8 cellular contexts compared by ENCODE assay signal in the genomic region with DNA sequence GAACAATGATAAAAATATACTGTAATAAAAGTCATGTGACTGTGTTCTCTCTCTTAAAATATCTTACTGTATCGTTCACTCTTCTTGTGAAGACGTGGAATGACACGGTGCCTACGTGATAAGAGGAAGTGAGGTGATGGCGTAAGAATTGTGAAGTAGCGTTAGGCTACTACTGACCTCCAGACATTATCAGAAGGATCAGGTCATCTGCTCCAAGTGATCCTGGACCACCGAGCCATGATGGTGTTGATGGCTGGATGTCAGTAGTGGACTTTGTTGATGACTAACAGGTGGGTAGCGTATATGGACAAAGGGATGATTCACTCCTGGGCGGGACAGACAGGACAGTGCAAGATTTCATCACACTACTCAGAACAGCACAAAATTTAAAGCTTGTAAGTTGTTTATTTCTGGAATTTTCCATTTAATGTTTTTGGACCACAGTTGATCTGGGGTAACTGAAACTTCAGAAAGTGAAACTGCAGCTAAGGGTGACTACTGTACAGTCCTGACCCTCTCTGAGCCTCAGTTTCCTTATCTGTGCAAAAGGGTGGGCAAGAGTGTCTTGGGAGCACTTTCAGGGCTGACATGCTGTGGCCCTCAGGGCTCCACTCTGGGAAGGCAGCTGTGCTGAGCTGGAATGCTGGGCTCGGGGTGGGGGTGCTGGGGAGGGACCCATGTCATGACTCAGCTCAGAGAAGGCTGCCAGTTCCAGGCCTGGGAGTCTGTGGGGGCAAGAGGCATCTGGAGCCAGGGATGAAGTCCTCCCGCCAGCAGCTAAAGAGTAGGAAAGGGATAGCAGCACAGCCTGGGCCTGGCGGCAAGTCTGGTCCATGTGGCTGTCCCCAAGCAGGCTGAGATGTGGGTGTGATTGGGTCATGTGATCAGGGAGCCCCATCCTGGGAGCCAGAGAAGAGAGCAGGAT.
A peak's percentile ranks its signal among the peaks of the same experiment; 100 is the strongest.
DNase-seq lines count a peak whose midpoint lies in the region; TF ChIP-seq lines count a peak whose summit lies in the region.

No MANE protein-coding gene starts in this region.

- DNase-seq in AML-193 (lab: John Stamatoyannopoulos, UW): peak; percentile 11 to 26
- peak; percentile 90 for DNase-seq in epithelial cell of esophagus (ENCODE audit: low read depth)
- DNase-seq in nephron progenitor cell: no peak
- no peak for DNase-seq in NCI-H748 (lab: John Stamatoyannopoulos, UW; ENCODE audit: unreplicated experiment)
- DNase-seq in DMS153 (lab: John Stamatoyannopoulos, UW): no peak
- no peak for DNase-seq in retina
- DNase-seq in stimulated activated CD4-positive, alpha-beta T cell treated with anti-CD3 and anti-CD28 coated beads, Interleukin-4, amount 100 ng/mL, for 24 hours: no peak

- peak overlapping the region; percentile 31 for H3K27ac Mint-ChIP-seq in nephron progenitor cell

- H3K4me3 ChIP-seq in OCI-LY3 (ENCODE audit: low read length): no peak overlapping the region
- no peak overlapping the region for H3K4me3 ChIP-seq in epithelial cell of esophagus (ENCODE audit: low read length)

- H4K20me1 ChIP-seq in OCI-LY3 (ENCODE audit: insufficient read depth, low read length): no peaks in the 10 kb centered on the region

- no peak overlapping the region for H3K9ac ChIP-seq in OCI-LY3 (ENCODE audit: low read length)

- no peak overlapping the region for H3K27ac ChIP-seq in OCI-LY3 (ENCODE audit: low read length)

- no peaks in the 10 kb centered on the region for H3K9me3 ChIP-seq in OCI-LY3 (ENCODE audit: insufficient read depth, low read length)

- H3K27me3 Mint-ChIP-seq in nephron progenitor cell (ENCODE audit: low read depth, poor library complexity): peaks cover 13% of the 10 kb centered on the region

- peaks cover 96% of the 10 kb centered on the region for H3K4me1 Mint-ChIP-seq in nephron progenitor cell

- H2AFZ ChIP-seq in OCI-LY3 (ENCODE audit: low read depth, low read length): peak overlapping the region; percentile 21; the same call in 1 of the 2 replicates

- no peaks in the 10 kb centered on the region for H3K79me2 ChIP-seq in OCI-LY3 (ENCODE audit: low read length)

- H3K4me2 ChIP-seq in OCI-LY3 (ENCODE audit: low read length): peak overlapping the region; percentile 26; the same call in 1 of the 2 replicates

- peaks cover 5% of the 10 kb centered on the region for H3K36me3 Mint-ChIP-seq in nephron progenitor cell (ENCODE audit: low read depth)

- H3K27me3 ChIP-seq in OCI-LY3 (ENCODE audit: low read depth, low read length): no peaks in the 10 kb centered on the region

- TF ChIP-seq CTCF in OCI-LY3 (IDR thresholded peaks at IDR 0.05; ENCODE audit: low read depth, low read length): no peak
- no peak for TF ChIP-seq CTCF in epithelial cell of esophagus (IDR thresholded peaks at IDR 0.05; ENCODE audit: insufficient read depth, low read depth, low read length, missing control alignments)
- no peak for TF ChIP-seq CTCF in nephron progenitor cell (IDR thresholded peaks at IDR 0.05)

- H3K4me3 Mint-ChIP-seq in nephron progenitor cell: no peak overlapping the region

- H3K9me3 Mint-ChIP-seq in nephron progenitor cell: no peaks in the 10 kb centered on the region

- H3K36me3 ChIP-seq in OCI-LY3 (replicated peaks; ENCODE audit: low read depth, low read length): no peaks in the 10 kb centered on the region

- peaks cover 5% of the 10 kb centered on the region; the same call in 1 of the 2 replicates for H3K4me1 ChIP-seq in OCI-LY3 (ENCODE audit: low read length)

Comparison
In these comparisons a context has a peak if more than half of its experiments do, and no peak if none do; other contexts are left out.
1. DNase-seq: peak in AML-193 (2 of 2) and epithelial cell of esophagus (single experiment); none in nephron progenitor cell (single experiment), NCI-H748 (single experiment), DMS153 (single experiment), retina (single experiment) and stimulated activated CD4-positive, alpha-beta T cell treated with anti-CD3 and anti-CD28 coated beads, Interleukin-4, amount 100 ng/mL, for 24 hours (single experiment).